ENCODE assay signal across 8 cellular contexts in genomic region chr3:61562810-61563613, GRCh38. TPM values are rescaled to one million over a fixed set of nuclear protein-coding genes. Genes with fewer than 3 reads are reported as not detected.
DNase-seq lines count a peak whose midpoint lies in the region; ATAC-seq and TF ChIP-seq lines count a peak whose summit lies in the region.

No MANE protein-coding gene starts in this region.

- peak in 1 of 2 donors; percentile 8 for ATAC-seq in left cardiac atrium
- ATAC-seq in psoas muscle, result peak in 2 of 4 donors; percentile 16 to 33

- peak overlapping the region; percentile 97 for H3K27ac ChIP-seq in psoas muscle

- TF ChIP-seq CTCF in WI38 (IDR thresholded peaks at IDR 0.05; ENCODE audit: low read depth, low read length) (no peak), psoas muscle (IDR thresholded peaks at IDR 0.05) (no peak)

- peak; percentile 16 for DNase-seq in NCI-H2227 (lab: John Stamatoyannopoulos, UW; ENCODE audit: unreplicated experiment)
- DNase-seq in NCI-H2227 treated with DMSO at 0.1 percent for 48 hours (lab: John Stamatoyannopoulos, UW), result no peak
- DNase-seq in left cardiac atrium, result peak; percentile 49
- peak; percentile 50 to 69 for DNase-seq in psoas muscle
- no peak for DNase-seq in NCI-H226
- no peak for DNase-seq in NCI-H1436 treated with DMSO at 0.1 percent for 48 hours (lab: John Stamatoyannopoulos, UW)
- no peak for DNase-seq in activated CD4-positive, alpha-beta T cell treated with anti-CD3 and anti-CD28 coated beads, Interleukin-2, amount 50 U/mL, for 1 hour

- 1 to 3% (median 1%) methylated on average over 37 to 54 of the region's 54 CpGs for WGBS in psoas muscle, 3 donors

- H3K27me3 ChIP-seq in psoas muscle (ENCODE audit: insufficient read depth in 3 of 3, low read length in 2 of 3), result no peaks in the 10 kb centered on the region

- intact Hi-C loops in left cardiac atrium (cut with DNase I) (loop anchor here (5.0 to 10.0 kb wide), 7 partner anchors 74 to 624 kb away; no protein-coding TSS in a partner anchor), psoas muscle (cut with DNase I) (loop anchor here (5.0 to 10.0 kb wide), 5 partner anchors 122 to 624 kb away; no protein-coding TSS in a partner anchor)

- H3K4me3 ChIP-seq in WI38 (ENCODE audit: low read depth, low read length) (peak overlapping the region; percentile 95), psoas muscle (peak overlapping the region; percentile 96)

- H3K4me1 ChIP-seq in psoas muscle, result peaks cover 10% of the 10 kb centered on the region

- no peaks in the 10 kb centered on the region for H3K36me3 ChIP-seq in psoas muscle (ENCODE audit: insufficient read depth in 1 of 2, low read depth in 1 of 2)

- peaks cover 12% of the 10 kb centered on the region for H3K9me3 ChIP-seq in psoas muscle

RNA-seq across cellular contexts. Expression of gene PTPRG, which starts 1.6 kb away (rescaled TPM):
- total RNA-seq in left cardiac atrium, result 10 to 100 TPM; 37.6 to 46.9 TPM
- 10 to 100 TPM; 12.6 to 29.5 (median 18.6) TPM for total RNA-seq in psoas muscle
- 10 to 100 TPM in 1 of 3 donors, 1 to 10 TPM in 2; 4.5 to 10.8 (median 5.3) TPM for polyA plus RNA-seq in psoas muscle

Comparison
In these comparisons a context has a peak if more than half of its experiments do, and no peak if none do; other contexts are left out.
1. DNase-seq: peak in NCI-H2227 (single experiment), left cardiac atrium (single experiment) and psoas muscle (2 of 2); none in NCI-H2227 treated with DMSO at 0.1 percent for 48 hours (single experiment), NCI-H226 (single experiment), NCI-H1436 treated with DMSO at 0.1 percent for 48 hours (single experiment) and activated CD4-positive, alpha-beta T cell treated with anti-CD3 and anti-CD28 coated beads, Interleukin-2, amount 50 U/mL, for 1 hour (single experiment).